11 cellular contexts compared by ENCODE assay signal in the genomic region with DNA sequence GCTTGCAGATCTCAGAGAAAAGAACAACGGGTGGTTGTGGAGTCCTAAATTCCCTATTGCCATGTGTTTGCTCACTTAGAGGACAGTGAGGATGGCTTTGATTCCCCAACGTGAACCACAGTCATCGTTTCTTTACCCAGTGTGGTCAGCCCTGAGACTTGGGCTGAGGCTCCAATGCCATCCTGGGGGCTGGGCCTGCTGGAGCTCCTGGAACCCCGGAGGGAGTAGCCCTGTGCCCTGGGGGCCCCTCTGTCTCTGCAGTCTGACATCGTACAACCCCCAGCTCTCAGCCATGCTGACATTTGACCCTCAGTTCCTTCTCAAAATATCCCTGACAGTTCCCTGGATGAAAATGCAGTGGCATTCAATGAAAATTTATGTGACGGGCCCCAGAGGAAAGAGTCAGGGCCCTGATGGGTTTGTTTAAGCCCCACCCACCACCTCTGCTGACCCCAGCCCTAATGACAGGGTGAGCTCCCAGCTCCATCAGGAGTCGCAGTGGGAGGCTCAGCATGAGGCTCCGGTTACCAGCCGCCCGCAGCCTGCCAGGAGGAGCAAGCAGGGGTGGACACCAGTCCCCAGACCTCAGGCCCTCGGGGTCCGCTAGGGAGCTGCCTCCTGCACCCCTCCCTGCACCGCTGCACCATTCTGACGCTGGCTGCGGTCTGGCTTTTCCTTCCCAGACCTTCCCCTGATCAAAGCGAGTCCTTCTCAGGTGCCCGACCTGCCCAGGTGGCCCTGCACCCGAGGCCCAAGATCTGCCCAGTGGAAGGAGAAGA.
A peak's percentile ranks its signal among the peaks of the same experiment; 100 is the strongest.
DNase-seq lines count a peak whose midpoint lies in the region; FAIRE-seq and TF ChIP-seq lines count a peak whose summit lies in the region.
"Had no signal": no experiment of that assay in that cellular context is flagged by ENCODE, and none has a peak within 500 bp of the region (broad histone marks: within the 10 kb centered on the region; RNA-seq: fewer than 3 reads in every experiment).

No MANE protein-coding gene starts in this region.

- H3K4me1 ChIP-seq in esophagus muscularis mucosa (peaks cover 0 to 25% (median 16%) of the 10 kb centered on the region in 4 donors), mesenchymal stem cell (ENCODE audit: control insufficient read depth, insufficient read depth, low read depth, low read length) (peaks cover 8% of the 10 kb centered on the region), osteoblast (ENCODE audit: insufficient read depth, low read length) (peaks cover 8% of the 10 kb centered on the region)

- intact Hi-C loops in esophagus muscularis mucosa (cut with DNase I), result no loop called here

- no peak overlapping the region for H4K91ac ChIP-seq in mesenchymal stem cell (ENCODE audit: low read length)

- H2AFZ ChIP-seq in mesenchymal stem cell (ENCODE audit: low read depth, low read length), result peak overlapping the region; percentile 10
- H2AFZ ChIP-seq in osteoblast (ENCODE audit: low read length), result no peak overlapping the region

- no peaks in the 10 kb centered on the region for H3K36me3 ChIP-seq in esophagus muscularis mucosa
- no peaks in the 10 kb centered on the region for H3K36me3 ChIP-seq in mesenchymal stem cell (ENCODE audit: control insufficient read depth in 1 of 2, insufficient read depth in 2 of 2, low read depth in 1 of 2, low read length in 2 of 2)
- no peaks in the 10 kb centered on the region for H3K36me3 ChIP-seq in osteoblast (ENCODE audit: insufficient read depth, low read length)

- H3K9me3 ChIP-seq in esophagus muscularis mucosa (no peaks in the 10 kb centered on the region), mesenchymal stem cell (ENCODE audit: control insufficient read depth, low read length) (no peaks in the 10 kb centered on the region), osteoblast (ENCODE audit: low read depth, low read length) (no peaks in the 10 kb centered on the region)

- H3K4me2 ChIP-seq in mesenchymal stem cell (ENCODE audit: low read length, poor library complexity, severe bottlenecking) (no peak overlapping the region), osteoblast (ENCODE audit: insufficient read depth, low read length) (no peak overlapping the region)

- H2BK15ac ChIP-seq in mesenchymal stem cell (ENCODE audit: low read depth, poor library complexity, severe bottlenecking), result no peak overlapping the region

- H3K4ac ChIP-seq in mesenchymal stem cell (ENCODE audit: low read depth in 1 of 2, low read length in 2 of 2), result no peak overlapping the region

- no peak for TF ChIP-seq CTCF in esophagus muscularis mucosa (IDR thresholded peaks at IDR 0.05)
- no peak for TF ChIP-seq CTCF in osteoblast (IDR thresholded peaks at IDR 0.05; ENCODE audit: extremely low read depth, low read depth, low read length)

- H2BK5ac ChIP-seq in mesenchymal stem cell (ENCODE audit: low read depth, low read length, poor library complexity, severe bottlenecking), result no peak overlapping the region

- H2AK5ac ChIP-seq in mesenchymal stem cell (ENCODE audit: low read length, severe bottlenecking), result no peak overlapping the region

- H3K4me3 ChIP-seq in esophagus muscularis mucosa (no peak overlapping the region), mesenchymal stem cell (ENCODE audit: insufficient read depth in 1 of 2, low read depth in 1 of 2, low read length in 2 of 2) (no peak overlapping the region), osteoblast (ENCODE audit: insufficient read depth, low read length) (no peak overlapping the region)

- no peaks in the 10 kb centered on the region for H3K79me2 ChIP-seq in osteoblast (ENCODE audit: insufficient read depth, low read length)

- H3K27ac ChIP-seq in esophagus muscularis mucosa (replicated peaks in 1 of 4) (no peak overlapping the region), mesenchymal stem cell (ENCODE audit: low read length, poor library complexity, severe bottlenecking) (no peak overlapping the region), osteoblast (ENCODE audit: low read depth, low read length) (no peak overlapping the region), caudate nucleus (ENCODE audit: low read depth, low read length) (no peak overlapping the region)
- H3K27ac ChIP-seq: 22Rv1 had no signal

- TF ChIP-seq POLR2A in esophagus muscularis mucosa (IDR thresholded peaks at IDR 0.05; ENCODE audit: low read depth), result no peak

- FAIRE-seq in RCC 7860 (lab: Jason Lieb, UNC), result no peak
- FAIRE-seq: H1 had no signal

- no peak overlapping the region for H3K23ac ChIP-seq in mesenchymal stem cell (ENCODE audit: low read length in 2 of 2)

- no peak overlapping the region for H3K18ac ChIP-seq in mesenchymal stem cell (ENCODE audit: low read depth in 1 of 2, low read length in 2 of 2)

- no peak for TF ChIP-seq EP300 in esophagus muscularis mucosa (IDR thresholded peaks at IDR 0.05)

- H2BK12ac ChIP-seq in mesenchymal stem cell (ENCODE audit: low read length in 2 of 2), result no peak overlapping the region

- H3K9ac ChIP-seq in mesenchymal stem cell (ENCODE audit: low read length), result no peak overlapping the region

- H4K20me1 ChIP-seq in osteoblast (ENCODE audit: insufficient read depth, low read length), result no peaks in the 10 kb centered on the region

- H3K27me3 ChIP-seq in esophagus muscularis mucosa, result peaks cover 0 to 10% (median 0%) of the 10 kb centered on the region in 4 donors
- peaks cover 10 to 20% of the 10 kb centered on the region in 2 experiments for H3K27me3 ChIP-seq in mesenchymal stem cell (ENCODE audit: control insufficient read depth in 1 of 2, insufficient read depth in 1 of 2, low read length in 2 of 2)
- H3K27me3 ChIP-seq in osteoblast (ENCODE audit: insufficient read depth, low read length), result peaks cover 2% of the 10 kb centered on the region

- no peak overlapping the region for H4K8ac ChIP-seq in mesenchymal stem cell (ENCODE audit: low read length)

- WGBS in esophagus muscularis mucosa, result 46% methylated on average over 12 of the region's 18 CpGs
- 60% methylated on average over 13 of the region's 18 CpGs for WGBS in mesenchymal stem cell

- no peak overlapping the region for H3K14ac ChIP-seq in mesenchymal stem cell (ENCODE audit: low read length in 2 of 2)

- DNase-seq in D341Med (ENCODE audit: low spot score) (peak; percentile 12), esophagus muscularis mucosa (ENCODE audit: extremely low spot score) (peak; percentile 74), mesenchymal stem cell (no peak), osteoblast (ENCODE audit: insufficient read length, low spot score, missing footprints) (peak; percentile 68), NCI-H2081 treated with DMSO at 0.1 percent for 48 hours (lab: John Stamatoyannopoulos, UW) (no peak), caudate nucleus (lab: John Stamatoyannopoulos, UW) (no peak), epidermal melanocyte (ENCODE audit: insufficient read length, low spot score) (no peak), RCC 7860 (ENCODE audit: low spot score) (no peak)
- DNase-seq: DMS 273 treated with DMSO at 0.1 percent for 48 hours had no signal

- no peaks in the 10 kb centered on the region for H3K79me1 ChIP-seq in mesenchymal stem cell (replicated peaks; ENCODE audit: low read length, poor library complexity, severe bottlenecking)

- H2BK120ac ChIP-seq in mesenchymal stem cell (ENCODE audit: low read depth, low read length), result no peak overlapping the region

Comparison
In these comparisons a context has a peak if more than half of its experiments do, and no peak if none do; other contexts are left out.
1. DNase-seq: peak in D341Med (single experiment), esophagus muscularis mucosa (single experiment) and osteoblast (single experiment); none in mesenchymal stem cell (single experiment), NCI-H2081 treated with DMSO at 0.1 percent for 48 hours (single experiment), caudate nucleus (0 of 61), epidermal melanocyte (single experiment) and RCC 7860 (single experiment).